In the genomic region with DNA sequence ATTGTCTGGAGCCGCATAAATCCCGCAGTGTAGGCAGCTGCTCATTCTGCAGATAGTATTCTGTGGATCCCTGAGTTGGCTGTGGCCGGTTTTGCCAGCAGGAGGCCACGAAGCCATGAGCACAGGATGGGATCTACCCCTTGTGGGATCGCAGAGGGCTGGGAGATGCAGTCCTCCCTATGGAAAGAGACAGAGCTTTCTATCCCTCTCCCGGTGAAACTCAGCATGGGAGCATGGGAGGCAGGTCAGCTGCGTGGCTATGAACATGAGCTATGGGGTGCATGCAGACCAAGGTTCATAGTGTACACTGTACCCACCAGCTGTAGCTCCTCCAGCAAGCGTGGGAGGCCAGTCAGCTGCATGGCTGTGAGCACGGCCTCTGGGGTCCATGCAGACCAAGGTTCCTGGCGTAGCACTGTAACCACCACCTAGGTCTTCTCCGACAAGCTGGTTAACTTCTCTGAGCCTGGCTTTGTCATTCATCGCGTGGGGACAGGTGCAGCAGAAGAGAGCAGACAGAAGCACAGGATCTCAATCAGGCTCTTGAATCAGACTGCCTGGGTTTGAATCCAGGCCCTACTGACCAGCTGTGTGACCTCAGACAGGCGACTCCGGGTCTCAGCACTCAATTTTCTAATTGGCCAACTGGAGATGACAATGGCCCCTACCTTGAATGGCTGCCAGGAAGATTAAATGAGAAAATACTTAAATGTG, we compare ENCODE assay signal across 21 cellular contexts. TPM values are rescaled to one million over a fixed set of nuclear protein-coding genes. Genes with fewer than 3 reads are reported as not detected.
DNase-seq lines count a peak whose midpoint lies in the region; ATAC-seq, FAIRE-seq and TF ChIP-seq lines count a peak whose summit lies in the region.
"Had no signal": no experiment of that assay in that cellular context is flagged by ENCODE, and none has a peak within 500 bp of the region (broad histone marks: within the 10 kb centered on the region; RNA-seq: fewer than 3 reads in every experiment).

No MANE protein-coding gene starts in this region.

- peaks cover 8% of the 10 kb centered on the region for H3K9me3 ChIP-seq in A549
- H3K9me3 ChIP-seq in HEK293 (ENCODE audit: control insufficient read depth, insufficient read depth, low read depth, low read length) = no peaks in the 10 kb centered on the region
- no peaks in the 10 kb centered on the region for H3K9me3 ChIP-seq in WERI-Rb-1 (ENCODE audit: severe bottlenecking)
- H3K9me3 ChIP-seq: suprapubic skin had no signal

- no peaks in the 10 kb centered on the region for H3K27me3 ChIP-seq in WERI-Rb-1 (ENCODE audit: insufficient read depth, low read depth, severe bottlenecking)
- H3K27me3 ChIP-seq: suprapubic skin had no signal

- ATAC-seq in A549 (peak in 1 of 2 experiments; percentile 71; a peak in 3 of 6 replicates), GM18873 (IDR thresholded peaks at IDR 0.05; ENCODE audit: low FRiP score, unreplicated experiment) (no peak)
- ATAC-seq: activated CD8-positive, alpha-beta memory T cell treated with anti-CD3 and anti-CD28 coated beads, Interleukin-2, amount 10 ng/mL, durations not matched to agents 7 days and 5 days; activated T-helper 17 cell treated with anti-CD3 and anti-CD28 coated beads, Interleukin-2, amount 50 U/mL, for 72 hours; GM23338 had no signal

- H3K4me3 ChIP-seq in A549 (no peak overlapping the region), HEK293 (ENCODE audit: low read depth, low read length) (no peak overlapping the region), WERI-Rb-1 (ENCODE audit: low read depth, low read length) (no peak overlapping the region)
- H3K4me3 ChIP-seq: GM23338, PC-9, suprapubic skin had no signal

- TF ChIP-seq POLR2A in A549 (IDR thresholded peaks at IDR 0.05; ENCODE audit: low read length) = no peak

- TF ChIP-seq CTCF in A549 (IDR thresholded peaks at IDR 0.05) (no peak), HEK293 (tag by site-specific recombination; IDR thresholded peaks at IDR 0.05) (no peak), WERI-Rb-1 (IDR thresholded peaks at IDR 0.05; ENCODE audit: low read depth, low read length) (0 out of 2 replicates have a peak, but pooled peaks have one; percentile 33)

- H3K36me3 ChIP-seq in HEK293 (ENCODE audit: control insufficient read depth in 2 of 2, insufficient read depth in 1 of 2, low read length in 2 of 2) = no peaks in the 10 kb centered on the region
- no peaks in the 10 kb centered on the region for H3K36me3 ChIP-seq in WERI-Rb-1
- H3K36me3 ChIP-seq: suprapubic skin had no signal

- FAIRE-seq in A549 (lab: Jason Lieb, UNC) = no peak
- FAIRE-seq: GM18507 had no signal

- H3K27ac ChIP-seq in A549 = peak overlapping the region; percentile 62 to 64; a peak in 5 of 6 replicates
- no peak overlapping the region for H3K27ac ChIP-seq in HEK293 (ENCODE audit: extremely low read depth, low read depth, low read length)
- no peak overlapping the region for H3K27ac ChIP-seq in WERI-Rb-1
- H3K27ac ChIP-seq: PC-9, suprapubic skin had no signal

- H3K4me1 ChIP-seq in A549 (peaks cover 20% of the 10 kb centered on the region), HEK293 (ENCODE audit: control insufficient read depth, insufficient read depth, low read length) (no peaks in the 10 kb centered on the region)
- H3K4me1 ChIP-seq: suprapubic skin had no signal

- WGBS in A549 (ENCODE audit: missing lambda C conversion rate) = 73% methylated on average over 15 of the region's 15 CpGs

- TF ChIP-seq RAD21 in A549 (conservative IDR thresholded peaks at IDR 0.05 in 1 of 2, IDR thresholded peaks at IDR 0.05 in 1 of 2) = no peak

- peak overlapping the region; percentile 57; the same call in 1 of the 3 replicates for H3K4me2 ChIP-seq in A549
- H3K4me2 ChIP-seq: GM23338, PC-9 had no signal

- no peak for TF ChIP-seq EP300 in A549 (IDR thresholded peaks at IDR 0.05)

- POLR2A ChIA-PET in A549 (lab: Yijun Ruan, JAX) = no interaction called here
- POLR2A ChIA-PET in HEK293 (lab: Yijun Ruan, JAX) = interaction anchor here (1.2 kb wide), 1 partner anchor 9 kb away, joined by 4 read pairs; no protein-coding TSS in a partner anchor

- CTCF ChIA-PET in A549 (lab: Yijun Ruan, JAX) = interaction anchor here (0.7 to 7.0 kb wide), 7 partner anchors 9 to 189 kb away, joined by 3 to 65 read pairs (median 5); no protein-coding TSS in a partner anchor
- CTCF ChIA-PET in HEK293 (lab: Yijun Ruan, JAX) = interaction anchor here (0.7 to 1.6 kb wide), 2 partner anchors 14 to 299 kb away, joined by 3 to 6 read pairs; no protein-coding TSS in a partner anchor

- DNase-seq in A549 (ENCODE audit: low read depth in 1 of 2, low spot score in 1 of 2) (no peak), WERI-Rb-1 (peak; percentile 18), left kidney (ENCODE audit: low read depth, low spot score) (peak; percentile 28), mucosa of gallbladder (ENCODE audit: low spot score) (no peak), NCI-H1436 treated with DMSO at 0.1 percent for 48 hours (lab: John Stamatoyannopoulos, UW) (no peak), SK-N-DZ (ENCODE audit: low spot score) (no peak)
- DNase-seq: activated CD4-positive, alpha-beta T cell treated with anti-CD3 and anti-CD28 coated beads for 4 hours; activated CD8-positive, alpha-beta memory T cell treated with anti-CD3 and anti-CD28 coated beads, Interleukin-2, amount 10 ng/mL, durations not matched to agents 7 days and 5 days; CD4-positive, alpha-beta memory T cell; NCI-H1417 treated with DMSO at 0.1 percent for 48 hours; NCI-H2227 treated with DMSO at 0.1 percent for 48 hours; PC-9; stimulated activated CD4-positive, alpha-beta T cell treated with anti-CD3 and anti-CD28 coated beads, Interleukin-12 subunit alpha, Interleukin-12 subunit beta, amount 100 ng/mL, for 4 hours had no signal

TF ChIP-seq in A549, 52 proteins besides CTCF, POLR2A, EP300 and RAD21:
- no peak for TF ChIP-seq RNF2 (IDR thresholded peaks at IDR 0.05; ENCODE audit: borderline replicate concordance, low read depth)
- no peak for TF ChIP-seq HOXA7 (CRISPR knock-in tag; IDR thresholded peaks at IDR 0.05)
- no peak for TF ChIP-seq PHF8 (IDR thresholded peaks at IDR 0.05; ENCODE audit: borderline replicate concordance, low read depth)
- TF ChIP-seq, protein P1, sequence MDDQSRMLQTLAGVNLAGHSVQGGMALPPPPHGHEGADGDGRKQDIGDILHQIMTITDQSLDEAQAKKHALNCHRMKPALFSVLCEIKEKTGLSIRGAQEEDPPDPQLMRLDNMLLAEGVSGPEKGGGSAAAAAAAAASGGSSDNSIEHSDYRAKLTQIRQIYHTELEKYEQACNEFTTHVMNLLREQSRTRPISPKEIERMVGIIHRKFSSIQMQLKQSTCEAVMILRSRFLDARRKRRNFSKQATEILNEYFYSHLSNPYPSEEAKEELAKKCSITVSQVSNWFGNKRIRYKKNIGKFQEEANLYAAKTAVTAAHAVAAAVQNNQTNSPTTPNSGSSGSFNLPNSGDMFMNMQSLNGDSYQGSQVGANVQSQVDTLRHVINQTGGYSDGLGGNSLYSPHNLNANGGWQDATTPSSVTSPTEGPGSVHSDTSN (IDR thresholded peaks at IDR 0.05) = no peak
- TF ChIP-seq GATA3 (IDR thresholded peaks at IDR 0.05; ENCODE audit: borderline replicate concordance) = no peak
- no peak for TF ChIP-seq MAFK (IDR thresholded peaks at IDR 0.05; ENCODE audit: partially characterized antibody)
- no peak for TF ChIP-seq RCOR1 (IDR thresholded peaks at IDR 0.05; ENCODE audit: low read depth, low read length)
- TF ChIP-seq, protein P2, sequence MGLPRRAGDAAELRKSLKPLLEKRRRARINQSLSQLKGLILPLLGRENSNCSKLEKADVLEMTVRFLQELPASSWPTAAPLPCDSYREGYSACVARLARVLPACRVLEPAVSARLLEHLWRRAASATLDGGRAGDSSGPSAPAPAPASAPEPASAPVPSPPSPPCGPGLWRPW (IDR thresholded peaks at IDR 0.05) = no peak
TF ChIP-seq in A549: peak in this region for 0.

TF ChIP-seq in HEK293, 187 proteins besides CTCF, POLR2A, EP300 and RAD21:
- TF ChIP-seq ZNF175 (tag by site-specific recombination; IDR thresholded peaks at IDR 0.05) (no peak), ZNF404 (tag by site-specific recombination; IDR thresholded peaks at IDR 0.05) (no peak), OSR2 (tag by site-specific recombination; IDR thresholded peaks at IDR 0.05) (no peak), ZNF248 (tag by site-specific recombination; IDR thresholded peaks at IDR 0.05) (no peak), GLIS1 (tag by site-specific recombination; IDR thresholded peaks at IDR 0.05) (no peak), ZIC2 (tag by site-specific recombination; IDR thresholded peaks at IDR 0.05) (peak; percentile 36; the same call in 1 of the 2 replicates)

RNA-seq across cellular contexts. Expression of a gene that starts 5.9 kb away (rescaled TPM):
- 3.3 and 3.5 TPM in 2 replicates for polyA plus RNA-seq in A549 (2011; rRNA removed)
- 1.4 and 2.8 TPM in 2 replicates for polyA plus RNA-seq in A549 (2012; cell fraction: cytosol; rRNA removed)
- polyA plus RNA-seq in A549 (2012; cell fraction: nucleus; rRNA removed) = 5.9 and 7.0 TPM in 2 replicates
- 2.6 to 3.3 TPM (median 2.8 TPM) in 3 replicates for polyA plus RNA-seq in A549 (2017; fragmentation: RNase III; extraction: RNeasy Plus Mini Kit Qiagen cat#74134 plus additional on column Dnase treatment)
- 1.7 and 2.5 TPM in 2 replicates for polyA minus RNA-seq in A549 (2011; rRNA and poly(A)+ RNA removed)
- total RNA-seq in mucosa of gallbladder = 4.1 TPM
- polyA plus RNA-seq in SK-N-DZ (2014; cell fraction: cytosol; rRNA removed) = not detected in 2 replicates
- not detected in 2 replicates for polyA plus RNA-seq in SK-N-DZ (2014; cell fraction: nucleus; rRNA removed)
- total RNA-seq: activated CD8-positive, alpha-beta memory T cell treated with anti-CD3 and anti-CD28 coated beads, Interleukin-2, amount 10 ng/mL, durations not matched to agents 7 days and 5 days; activated T-helper 17 cell treated with anti-CD3 and anti-CD28 coated beads, Interleukin-2, amount 50 U/mL, for 72 hours; CD4-positive, alpha-beta memory T cell; dermis microvascular lymphatic vessel endothelial cell; glomerular endothelial cell; GM23338; PC-9 had no signal
- polyA plus RNA-seq: CD4-positive, alpha-beta memory T cell; GM23338 had no signal

RNA-seq across cellular contexts. Expression of a gene that starts 57.3 kb away (rescaled TPM):
- 21.6 and 26.6 TPM in 2 replicates for polyA plus RNA-seq in A549 (2011; rRNA removed)
- polyA plus RNA-seq in A549 (2012; cell fraction: cytosol; rRNA removed) = 7.2 and 9.5 TPM in 2 replicates
- polyA plus RNA-seq in A549 (2012; cell fraction: nucleus; rRNA removed) = 11.9 and 13.6 TPM in 2 replicates
- polyA plus RNA-seq in A549 (2017; fragmentation: RNase III; extraction: RNeasy Plus Mini Kit Qiagen cat#74134 plus additional on column Dnase treatment) = 12.1 to 19.6 TPM (median 13.9 TPM) in 3 replicates
- polyA minus RNA-seq in A549 (2011; rRNA and poly(A)+ RNA removed) = 66.9 and 71.1 TPM in 2 replicates
- total RNA-seq in mucosa of gallbladder = 14.5 TPM
- 0.14 and 0.18 TPM in 2 replicates for polyA plus RNA-seq in SK-N-DZ (2014; cell fraction: cytosol; rRNA removed)
- polyA plus RNA-seq in SK-N-DZ (2014; cell fraction: nucleus; rRNA removed) = not detected in 2 replicates
- total RNA-seq: activated CD8-positive, alpha-beta memory T cell treated with anti-CD3 and anti-CD28 coated beads, Interleukin-2, amount 10 ng/mL, durations not matched to agents 7 days and 5 days; activated T-helper 17 cell treated with anti-CD3 and anti-CD28 coated beads, Interleukin-2, amount 50 U/mL, for 72 hours; CD4-positive, alpha-beta memory T cell had no signal
- polyA plus RNA-seq: CD4-positive, alpha-beta memory T cell had no signal

Comparison
In these comparisons a context has a peak if more than half of its experiments do, and no peak if none do; other contexts are left out.
1. DNase-seq: peak in WERI-Rb-1 (single experiment) and left kidney (single experiment); none in A549 (0 of 2), mucosa of gallbladder (single experiment), NCI-H1436 treated with DMSO at 0.1 percent for 48 hours (single experiment) and SK-N-DZ (single experiment).
2. H3K27ac ChIP-seq: peak in A549 (2 of 2); none in HEK293 (single experiment) and WERI-Rb-1 (single experiment).